ENCODE assay signal across 18 cellular contexts in genomic region chr7:74057216-74057925, GRCh38. TPM values are rescaled to one million over a fixed set of nuclear protein-coding genes. Genes with fewer than 3 reads are reported as not detected.
DNase-seq lines count a peak whose midpoint lies in the region; ATAC-seq and TF ChIP-seq lines count a peak whose summit lies in the region.
"Had no signal": no experiment of that assay in that cellular context is flagged by ENCODE, and none has a peak within 500 bp of the region (broad histone marks: within the 10 kb centered on the region; RNA-seq: fewer than 3 reads in every experiment).

No MANE protein-coding gene starts in this region.

- peaks cover 0 to 29% (median 0%) of the 10 kb centered on the region in 11 experiments; a peak in 3 of 22 replicates for H4K20me1 ChIP-seq in BLaER1 treated with 17β-estradiol and CSF1 and Interleukin-3, amounts not matched to agents 10 nM and 100 nM

- H3K4me1 Mint-ChIP-seq in T-helper 17 cell (peaks cover 8% of the 10 kb centered on the region), glutamatergic neuron (ENCODE audit: low read depth, unreplicated experiment) (no peaks in the 10 kb centered on the region)
- H3K4me1 Mint-ChIP-seq in stimulated activated effector memory CD8-positive, alpha-beta T cell treated with anti-CD3 and anti-CD28 coated beads, Interleukin-12 subunit alpha, Interleukin-12 subunit beta, amount 100 ng/mL, for 72 hours = peaks cover 18% of the 10 kb centered on the region
- peaks cover 5% of the 10 kb centered on the region for H3K4me1 Mint-ChIP-seq in activated T-cell treated with anti-CD3 and anti-CD28 coated beads, Interleukin-2, amount 50 U/mL, for 24 hours (ENCODE audit: low read depth)

- no peak for TF ChIP-seq CTCF in glutamatergic neuron (IDR thresholded peaks at IDR 0.05; ENCODE audit: partially characterized antibody, unreplicated experiment)

- H3K27me3 ChIP-seq in BLaER1 treated with 17β-estradiol and CSF1 and Interleukin-3, amounts not matched to agents 10 nM and 100 nM = no peaks in the 10 kb centered on the region

- H3K36me3 Mint-ChIP-seq in T-helper 17 cell (ENCODE audit: low read depth) (peaks cover 2% of the 10 kb centered on the region), glutamatergic neuron (ENCODE audit: unreplicated experiment) (no peaks in the 10 kb centered on the region)
- H3K36me3 Mint-ChIP-seq in stimulated activated effector memory CD8-positive, alpha-beta T cell treated with anti-CD3 and anti-CD28 coated beads, Interleukin-12 subunit alpha, Interleukin-12 subunit beta, amount 100 ng/mL, for 72 hours = no peaks in the 10 kb centered on the region
- no peaks in the 10 kb centered on the region for H3K36me3 Mint-ChIP-seq in activated T-cell treated with anti-CD3 and anti-CD28 coated beads, Interleukin-2, amount 50 U/mL, for 24 hours (ENCODE audit: low read depth)

- no peak overlapping the region for H3K9ac ChIP-seq in BLaER1 treated with 17β-estradiol and CSF1 and Interleukin-3, amounts not matched to agents 10 nM and 100 nM

- H3K27ac Mint-ChIP-seq in T-helper 17 cell (peak overlapping the region; percentile 70), glutamatergic neuron (ENCODE audit: unreplicated experiment) (no peak overlapping the region)
- peak overlapping the region; percentile 39 for H3K27ac Mint-ChIP-seq in stimulated activated effector memory CD8-positive, alpha-beta T cell treated with anti-CD3 and anti-CD28 coated beads, Interleukin-12 subunit alpha, Interleukin-12 subunit beta, amount 100 ng/mL, for 72 hours
- no peak overlapping the region for H3K27ac Mint-ChIP-seq in activated T-cell treated with anti-CD3 and anti-CD28 coated beads, Interleukin-2, amount 50 U/mL, for 24 hours
- H3K27ac Mint-ChIP-seq: GM23338 had no signal

- H3K27me3 Mint-ChIP-seq in T-helper 17 cell (peaks cover 12% of the 10 kb centered on the region), glutamatergic neuron (ENCODE audit: unreplicated experiment) (peaks cover 6% of the 10 kb centered on the region)
- H3K27me3 Mint-ChIP-seq in activated T-cell treated with anti-CD3 and anti-CD28 coated beads, Interleukin-2, amount 50 U/mL, for 24 hours = no peaks in the 10 kb centered on the region

- ATAC-seq in T-helper 17 cell = no peak
- no peak for ATAC-seq in stimulated activated effector memory CD8-positive, alpha-beta T cell treated with anti-CD3 and anti-CD28 coated beads, Interleukin-12 subunit alpha, Interleukin-12 subunit beta, amount 100 ng/mL, for 72 hours
- ATAC-seq: GM23338, PC-3 had no signal

- peaks cover 4 to 27% (median 19%) of the 10 kb centered on the region in 10 experiments for H3K4me1 ChIP-seq in BLaER1 treated with 17β-estradiol and CSF1 and Interleukin-3, amounts not matched to agents 10 nM and 100 nM

- H3K9me3 Mint-ChIP-seq in glutamatergic neuron (ENCODE audit: unreplicated experiment) = no peaks in the 10 kb centered on the region
- no peaks in the 10 kb centered on the region for H3K9me3 Mint-ChIP-seq in stimulated activated effector memory CD8-positive, alpha-beta T cell treated with anti-CD3 and anti-CD28 coated beads, Interleukin-12 subunit alpha, Interleukin-12 subunit beta, amount 100 ng/mL, for 72 hours
- H3K9me3 Mint-ChIP-seq in activated T-cell treated with anti-CD3 and anti-CD28 coated beads, Interleukin-2, amount 50 U/mL, for 24 hours = no peaks in the 10 kb centered on the region
- H3K9me3 Mint-ChIP-seq: GM23338 had no signal

- no peaks in the 10 kb centered on the region for H3K36me3 ChIP-seq in BLaER1 treated with 17β-estradiol and CSF1 and Interleukin-3, amounts not matched to agents 10 nM and 100 nM

- H3K4me3 Mint-ChIP-seq in T-helper 17 cell (no peak overlapping the region), glutamatergic neuron (ENCODE audit: unreplicated experiment) (no peak overlapping the region)
- no peak overlapping the region for H3K4me3 Mint-ChIP-seq in stimulated activated effector memory CD8-positive, alpha-beta T cell treated with anti-CD3 and anti-CD28 coated beads, Interleukin-12 subunit alpha, Interleukin-12 subunit beta, amount 100 ng/mL, for 72 hours
- H3K4me3 Mint-ChIP-seq in activated T-cell treated with anti-CD3 and anti-CD28 coated beads, Interleukin-2, amount 50 U/mL, for 24 hours = no peak overlapping the region
- H3K4me3 Mint-ChIP-seq: GM23338 had no signal

- no peak overlapping the region for H3K4me3 ChIP-seq in BLaER1 treated with 17β-estradiol and CSF1 and Interleukin-3, amounts not matched to agents 10 nM and 100 nM
- H3K4me3 ChIP-seq: GM23338 had no signal

- peak overlapping the region in 9 of 11 experiments; percentile 8 to 74 (median 41); a peak in 14 of 22 replicates for H3K4me2 ChIP-seq in BLaER1 treated with 17β-estradiol and CSF1 and Interleukin-3, amounts not matched to agents 10 nM and 100 nM
- H3K4me2 ChIP-seq: GM23338 had no signal

- no peak for DNase-seq in T-helper 17 cell
- peak; percentile 4 for DNase-seq in glutamatergic neuron
- no peak for DNase-seq in stimulated activated effector memory CD8-positive, alpha-beta T cell treated with anti-CD3 and anti-CD28 coated beads, Interleukin-12 subunit alpha, Interleukin-12 subunit beta, amount 100 ng/mL, for 72 hours (ENCODE audit: low spot score in 2 of 2)
- DNase-seq in HPDE6-E6E7 (ENCODE audit: extremely low spot score) = no peak
- no peak for DNase-seq in activated T-cell treated with anti-CD3 and anti-CD28 coated beads, Interleukin-2, amount 50 U/mL, for 24 hours
- no peak for DNase-seq in SKM-1 treated with dmso at 0.1 percent for 144 hours (lab: John Stamatoyannopoulos, UW; ENCODE audit: unreplicated experiment)
- DNase-seq: GF-D8, NCI-H1436, NCI-H2029, NCI-H2171 treated with DMSO at 0.1 percent for 48 hours, NCI-H774, PC-3 had no signal

- 0 out of 22 replicates have a peak overlapping the region, but pooled peaks of 1 of the 11 experiments have one; percentile 24 for H3K27ac ChIP-seq in BLaER1 treated with 17β-estradiol and CSF1 and Interleukin-3, amounts not matched to agents 10 nM and 100 nM
- H3K27ac ChIP-seq: C4-2B, HL-60, RWPE1 had no signal

- H3K9me3 ChIP-seq in BLaER1 treated with 17β-estradiol and CSF1 and Interleukin-3, amounts not matched to agents 10 nM and 100 nM (replicated peaks in 1 of 11) = no peaks in the 10 kb centered on the region
- H3K9me3 ChIP-seq in T-helper 17 cell (ENCODE audit: control insufficient read depth, low read length, poor library complexity, severe bottlenecking) = no peaks in the 10 kb centered on the region

RNA-seq across cellular contexts. Expression of gene LIMK1, which starts 26.2 kb away (rescaled TPM):
- total RNA-seq in T-helper 17 cell (10 to 100 TPM; 11.7 to 13.2 TPM), glutamatergic neuron (ENCODE audit: unreplicated experiment) (178 TPM)

RNA-seq across cellular contexts. Expression of gene ELN, which starts 29.4 kb away (rescaled TPM):
- not detected for total RNA-seq in T-helper 17 cell
- 3.7 TPM for total RNA-seq in glutamatergic neuron (ENCODE audit: unreplicated experiment)
- total RNA-seq: NCI-H460 had no signal

Comparison
In these comparisons a context has a peak if more than half of its experiments do, and no peak if none do; other contexts are left out.
1. H3K27ac Mint-ChIP-seq: peak in T-helper 17 cell (single experiment) and stimulated activated effector memory CD8-positive, alpha-beta T cell treated with anti-CD3 and anti-CD28 coated beads, Interleukin-12 subunit alpha, Interleukin-12 subunit beta, amount 100 ng/mL, for 72 hours (single experiment); none in glutamatergic neuron (single experiment) and activated T-cell treated with anti-CD3 and anti-CD28 coated beads, Interleukin-2, amount 50 U/mL, for 24 hours (single experiment).
2. RNA of gene LIMK1, which starts 26.2 kb away (total RNA-seq): 178 TPM in glutamatergic neuron (single experiment); 11.7 to 13.2 TPM in T-helper 17 cell; every median in the first group is over 10 times any median in the second.